8 cellular contexts compared by ENCODE assay signal in genomic region chr17:4366312-4367063, GRCh38. TPM values are rescaled to one million over a fixed set of nuclear protein-coding genes. Genes with fewer than 3 reads are reported as not detected.
A peak's percentile ranks its signal among the peaks of the same experiment; 100 is the strongest.
DNase-seq lines count a peak whose midpoint lies in the region; ATAC-seq, FAIRE-seq and TF ChIP-seq lines count a peak whose summit lies in the region.

Gene UBE2G1, minus strand, starts transcription at chr17:4366675. Its CDS starts 359 bp downstream, at chr17:4366316.

- H3K56ac ChIP-seq in H1 (replicated peaks; ENCODE audit: insufficient read length, low read depth, low read length) = peak within 1 kb of the TSS; percentile 77
- peak within 1 kb of the TSS; percentile 92 for H3K56ac ChIP-seq in mesendoderm (ENCODE audit: low read length)

- H3K27me3 ChIP-seq in Caco-2 (replicated peaks; ENCODE audit: control insufficient read depth, insufficient read depth, low read length) (no peaks in the 10 kb centered on the region), H1 (replicated peaks in 1 of 4; ENCODE audit: control insufficient read depth in 3 of 4, extremely low read depth in 1 of 4, insufficient read depth in 3 of 4, low read length in 3 of 4) (no peaks in the 10 kb centered on the region), mesendoderm (ENCODE audit: insufficient read depth, low read length, poor library complexity) (no peaks in the 10 kb centered on the region)

- H2BK20ac ChIP-seq in H1 (ENCODE audit: low read length) = no peak within 1 kb of the TSS

- CTCF ChIA-PET in Caco-2 (lab: Charles Lee) = interaction anchor here (0.7 to 1.5 kb wide), 3 partner anchors 46 to 151 kb away, joined by 3 to 6 read pairs (median 4); no protein-coding TSS in a partner anchor
- CTCF ChIA-PET in H1 (lab: Charles Lee; ENCODE audit: partially characterized antibody) = interaction anchor here (0.7 to 1.9 kb wide), 8 partner anchors 23 to 166 kb away, joined by 3 to 8 read pairs (median 3); no protein-coding TSS in a partner anchor

- H4K8ac ChIP-seq in H1 (ENCODE audit: extremely low read depth, insufficient read depth, low read length) (peak within 1 kb of the TSS; percentile 99), mesendoderm (ENCODE audit: low read depth, low read length) (peak within 1 kb of the TSS; percentile 98)

- H3K4me1 ChIP-seq in Caco-2 = no peaks in the 10 kb centered on the region
- peaks cover 0 to 5% (median 2%) of the 10 kb centered on the region in 4 experiments; a peak in 2 of 7 replicates for H3K4me1 ChIP-seq in H1 (replicated peaks in 1 of 4; ENCODE audit: control insufficient read depth in 3 of 4, insufficient read depth in 4 of 4, low read length in 3 of 4)
- no peaks in the 10 kb centered on the region for H3K4me1 ChIP-seq in mesendoderm (ENCODE audit: control insufficient read depth, low read depth, low read length)

- H4K20me1 ChIP-seq in H1 (replicated peaks in 1 of 2; ENCODE audit: control insufficient read depth in 1 of 2, insufficient read depth in 2 of 2, low read length in 2 of 2) = peaks cover 4 to 6% of the 10 kb centered on the region in 2 experiments

- TF ChIP-seq EP300 in H1 (IDR thresholded peaks at IDR 0.05; ENCODE audit: borderline replicate concordance in 1 of 2, low read depth in 2 of 2, low read length in 2 of 2) = peak in 1 of 2 experiments; percentile 34; a peak in 1 of 3 replicates

- H4K5ac ChIP-seq in H1 (ENCODE audit: insufficient read length, low read depth, low read length) (peak within 1 kb of the TSS; percentile 89), mesendoderm (ENCODE audit: low read length) (no peak within 1 kb of the TSS)

- H3K27ac ChIP-seq in H1 (ENCODE audit: low read depth, low read length) (peak within 1 kb of the TSS; percentile 85), mesendoderm (ENCODE audit: low read depth, low read length) (peak within 1 kb of the TSS; percentile 99)

- ATAC-seq in GM21360 (IDR thresholded peaks at IDR 0.05; ENCODE audit: unreplicated experiment) = peak; percentile 68

- H3K23ac ChIP-seq in H1 (ENCODE audit: insufficient read length) = no peak within 1 kb of the TSS
- H3K23ac ChIP-seq in mesendoderm (ENCODE audit: low read length) = peak within 1 kb of the TSS; percentile 89

- peak; percentile 89 to 92 for TF ChIP-seq POLR2A in H1 (IDR thresholded peaks at IDR 0.05; ENCODE audit: control extremely low read depth in 1 of 2, low read depth in 2 of 2, low read length in 2 of 2)

- no peak within 1 kb of the TSS for H3K14ac ChIP-seq in H1 (ENCODE audit: insufficient read length)

- peaks cover 6% of the 10 kb centered on the region for H3K4me1 Mint-ChIP-seq in Caco-2 (ENCODE audit: low read depth, unreplicated experiment)

- H3K79me2 ChIP-seq in H1 (ENCODE audit: control insufficient read depth in 1 of 2, insufficient read depth in 2 of 2, low read length in 2 of 2) = peaks cover 26 to 49% of the 10 kb centered on the region in 2 experiments
- H3K79me2 ChIP-seq in mesendoderm (ENCODE audit: control insufficient read depth, insufficient read depth, low read length) = peaks cover 41% of the 10 kb centered on the region

- no peaks in the 10 kb centered on the region for H3K27me3 Mint-ChIP-seq in Caco-2 (ENCODE audit: insufficient read depth, unreplicated experiment)

- H3K36me3 ChIP-seq in Caco-2 (ENCODE audit: control insufficient read depth, insufficient read depth, low read length) (no peaks in the 10 kb centered on the region), H1 (ENCODE audit: control insufficient read depth in 2 of 4, insufficient read depth in 4 of 4, low read length in 3 of 4) (peaks cover 0 to 7% (median 0%) of the 10 kb centered on the region in 4 experiments; a peak in 2 of 8 replicates), mesendoderm (ENCODE audit: control insufficient read depth, insufficient read depth, low read length) (peaks cover 2% of the 10 kb centered on the region)

- H3K18ac ChIP-seq in H1 (ENCODE audit: extremely low read depth, low read length) = peak within 1 kb of the TSS; percentile 90
- H3K18ac ChIP-seq in mesendoderm (ENCODE audit: low read length) = peak within 1 kb of the TSS; percentile 99

- H3K9ac ChIP-seq in H1 (replicated peaks in 1 of 4; ENCODE audit: extremely low read depth in 1 of 4, low read depth in 3 of 4, low read length in 3 of 4) = peak within 1 kb of the TSS; percentile 79 to 97 (median 88)
- H3K9ac ChIP-seq in mesendoderm (ENCODE audit: low read length) = peak within 1 kb of the TSS; percentile 96

- H4K91ac ChIP-seq in H1 (replicated peaks; ENCODE audit: insufficient read length, low read length) = peak within 1 kb of the TSS; percentile 93

- peaks cover 13% of the 10 kb centered on the region for H3K36me3 Mint-ChIP-seq in Caco-2 (ENCODE audit: insufficient read depth, unreplicated experiment)

- POLR2A ChIA-PET in Caco-2 (lab: Charles Lee) = no interaction called here
- POLR2A ChIA-PET in H1 (lab: Charles Lee; ENCODE audit: partially characterized antibody) = interaction anchor here (0.6 to 4.4 kb wide), 22 partner anchors 9 to 247 kb away, joined by 3 to 45 read pairs (median 4); no protein-coding TSS in a partner anchor

- H2AFZ ChIP-seq in H1 (ENCODE audit: low read length) = no peak within 1 kb of the TSS

- no TSS peak for BruUV-seq in Caco-2 (replicated peaks; lab: Mats Ljungman, UMichigan)

- H2BK120ac ChIP-seq in H1 (replicated peaks; ENCODE audit: low read depth, low read length) = no peak within 1 kb of the TSS
- peak within 1 kb of the TSS; percentile 66 for H2BK120ac ChIP-seq in mesendoderm (ENCODE audit: low read depth, low read length)

- H2AK5ac ChIP-seq in H1 (ENCODE audit: low read depth, low read length) = no peak within 1 kb of the TSS
- no peak within 1 kb of the TSS for H2AK5ac ChIP-seq in mesendoderm (ENCODE audit: low read length)

- intact Hi-C loops in Caco-2 (cut with micrococcal nuclease; ENCODE audit: unreplicated experiment) = loop anchor here (1.0 to 5.0 kb wide), 3 partner anchors 104 to 166 kb away; partner anchors contain the start of gene ANKFY1

- H3K79me1 ChIP-seq in H1 (ENCODE audit: low read depth, low read length) (no peaks in the 10 kb centered on the region; the same call in 1 of the 2 replicates), mesendoderm (ENCODE audit: low read length) (no peaks in the 10 kb centered on the region)

- TF ChIP-seq CTCF in Caco-2 (IDR thresholded peaks at IDR 0.05; ENCODE audit: insufficient read depth in 1 of 2, low read depth in 1 of 2, low read length in 1 of 2, severe bottlenecking in 1 of 2, unreplicated experiment in 1 of 2) (peak in 1 of 2 experiments; percentile 36), H1 (IDR thresholded peaks at IDR 0.05; ENCODE audit: control extremely low read depth in 1 of 3, insufficient read depth in 1 of 3, low read depth in 1 of 3, low read length in 3 of 3) (peak; percentile 23 to 68 (median 60))

- peaks cover 5% of the 10 kb centered on the region; the same call in 1 of the 2 replicates for H3K23me2 ChIP-seq in H1 (ENCODE audit: low read depth, low read length)

- H3K4me3 ChIP-seq in Caco-2 (ENCODE audit: low read depth, low read length) (peak within 1 kb of the TSS; percentile 67), H1 (ENCODE audit: extremely low read depth in 1 of 4, insufficient read depth in 2 of 4, low read depth in 3 of 4, low read length in 4 of 4) (peak within 1 kb of the TSS; percentile 77 to 98 (median 82)), mesendoderm (ENCODE audit: low read length) (peak within 1 kb of the TSS; percentile 94)

- no peaks in the 10 kb centered on the region for H3K9me3 Mint-ChIP-seq in Caco-2 (ENCODE audit: unreplicated experiment)

- peak within 1 kb of the TSS; percentile 75 for H3K27ac Mint-ChIP-seq in Caco-2 (ENCODE audit: unreplicated experiment)

- H3K4me2 ChIP-seq in H1 (ENCODE audit: insufficient read depth in 1 of 2, low read depth in 2 of 2, low read length in 2 of 2) = peak within 1 kb of the TSS; percentile 70 to 97
- H3K4me2 ChIP-seq in mesendoderm (ENCODE audit: low read length) = peak within 1 kb of the TSS; percentile 27

- 3% methylated on average over 16 of the region's 78 CpGs; no CpG with 5 or more reads in 1 of the 2 experiments for WGBS in H1 (ENCODE audit: extremely low coverage in 1 of 2, insufficient coverage in 1 of 2, insufficient read length in 1 of 2, insufficient replicate concordance in 2 of 2, low coverage in 1 of 2, low lambda C conversion rate in 2 of 2, missing lambda C conversion rate in 1 of 2), 2 experiments
- no CpG with 5 or more reads among the region's 78 CpGs for WGBS in mesendoderm (ENCODE audit: extremely low coverage, insufficient coverage, low lambda C conversion rate)

- H3K9me3 ChIP-seq in Caco-2 (no peaks in the 10 kb centered on the region), H1 (ENCODE audit: insufficient read depth in 2 of 2, low read depth in 1 of 2, low read length in 1 of 2) (no peaks in the 10 kb centered on the region)

- peak within 1 kb of the TSS; percentile 71 for H3K4me3 Mint-ChIP-seq in Caco-2 (ENCODE audit: unreplicated experiment)

- H3K4ac ChIP-seq in H1 (replicated peaks; ENCODE audit: insufficient read length, low read depth, low read length) = peak within 1 kb of the TSS; percentile 96
- H3K4ac ChIP-seq in mesendoderm (ENCODE audit: low read depth, low read length) = peak within 1 kb of the TSS; percentile 76

- FAIRE-seq in H1 (lab: Jason Lieb, UNC) = peak; percentile 81

- peak within 1 kb of the TSS; percentile 75; the same call in 1 of the 2 replicates for H2BK5ac ChIP-seq in H1 (ENCODE audit: low read depth, low read length)
- peak within 1 kb of the TSS; percentile 67 for H2BK5ac ChIP-seq in mesendoderm (ENCODE audit: low read length)

- H2BK12ac ChIP-seq in H1 (ENCODE audit: low read depth, low read length) = no peak within 1 kb of the TSS

- no peak within 1 kb of the TSS for H2BK15ac ChIP-seq in H1 (ENCODE audit: low read length)
- H2BK15ac ChIP-seq in mesendoderm (replicated peaks; ENCODE audit: low read depth) = no peak within 1 kb of the TSS

- DNase-seq in Caco-2 (peak; percentile 95), HUDEP-2 (lab: John Stamatoyannopoulos, UW; ENCODE audit: unreplicated experiment in 76 of 76) (peak; percentile 23 to 99 (median 96)), NOMO-1 treated with dmso at 0.1 percent for 144 hours (lab: John Stamatoyannopoulos, UW; ENCODE audit: unreplicated experiment) (peak; percentile 100), H1 (ENCODE audit: low read depth in 1 of 2, low spot score in 2 of 2) (peak; percentile 96 to 99), mesendoderm (peak; percentile 99)
- peak; percentile 98 to 100 (median 99) for DNase-seq in activated CD8-positive, alpha-beta memory T cell treated with anti-CD3 and anti-CD28 coated beads for 48 hours (ENCODE audit: low read depth in 2 of 3, low spot score in 2 of 3)
- DNase-seq in stimulated activated CD8-positive, alpha-beta memory T cell treated with anti-CD3 and anti-CD28 coated beads, Interleukin-15, amount 100 ng/mL, for 24 hours (ENCODE audit: low read depth) = peak; percentile 99

- TF ChIP-seq RAD21 in H1 (IDR thresholded peaks at IDR 0.05 in 1 of 2, conservative IDR thresholded peaks at IDR 0.05 in 1 of 2; ENCODE audit: low read depth in 2 of 2, low read length in 2 of 2) = peak; percentile 82 to 89

RNA-seq across cellular contexts. Expression of gene UBE2G1, which starts in this region (rescaled TPM):
- total RNA-seq in Caco-2 (2022) = 50.5 and 56.8 TPM in 2 replicates
- 168 and 170 TPM in 2 replicates for total RNA-seq in H1 (2021; fragmentation: NEBNext Ultra II Directional; extraction: Animal tissue kit (Norgen Biotek cat#: 25700))
- polyA plus RNA-seq in H1 (2011; rRNA removed) = 57.8 and 73.9 TPM in 2 replicates
- polyA plus RNA-seq in H1 (2011; cell fraction: cytosol; rRNA removed) = 76.4 TPM
- polyA plus RNA-seq in H1 (2011; cell fraction: nucleus; rRNA removed) = 44.5 TPM
- 74.2 to 100 TPM (median 93.0 TPM) in 4 replicates for polyA plus RNA-seq in H1 (2012, experiment 1 of 2)
- polyA plus RNA-seq in H1 (2012, experiment 2 of 2) = 39.9 TPM
- polyA plus RNA-seq in H1 (2013, experiment 1 of 2) = 88.5 TPM
- polyA plus RNA-seq in H1 (2013, experiment 2 of 2) = 88.7 TPM
- 55.5 and 68.1 TPM in 2 replicates for polyA minus RNA-seq in H1 (2011; rRNA and poly(A)+ RNA removed)
- 94.1 TPM for polyA minus RNA-seq in H1 (2011; cell fraction: cytosol; rRNA and poly(A)+ RNA removed)
- 74.8 TPM for polyA minus RNA-seq in H1 (2011; cell fraction: nucleus; rRNA and poly(A)+ RNA removed)
- polyA plus RNA-seq in mesendoderm (2013, experiment 1 of 2) = 88.0 TPM
- polyA plus RNA-seq in mesendoderm (2013, experiment 2 of 2) = 89.9 TPM

Comparison
In these comparisons a context has a peak if more than half of its experiments do, and no peak if none do; other contexts are left out.
1. Peak in every context shown above with its lines: DNase-seq, ATAC-seq, H3K4me3 ChIP-seq and H3K27ac ChIP-seq.